Comparison of ENCODE assay signal across 18 cellular contexts in genomic region chr4:29276150-29276549, GRCh38.
"Had no signal": no experiment of that assay in that cellular context is flagged by ENCODE, and none has a peak within 500 bp of the region (broad histone marks: within the 10 kb centered on the region; RNA-seq: fewer than 3 reads in every experiment).

No MANE protein-coding gene starts in this region.

- H3K36me3 ChIP-seq: esophagus squamous epithelium, heart right ventricle, tibial nerve, WERI-Rb-1 had no signal

- H3K27me3 ChIP-seq: esophagus squamous epithelium, heart right ventricle, tibial nerve had no signal

- H3K4me3 ChIP-seq: esophagus squamous epithelium, heart right ventricle, psoas muscle, skin epidermis, tibial nerve had no signal

- DNase-seq: activated CD4-positive, alpha-beta T cell treated with anti-CD3 and anti-CD28 coated beads, Interleukin-2, amount 50 U/mL, for 4 hours; activated effector memory CD4-positive, alpha-beta T cell treated with anti-CD3 and anti-CD28 coated beads, Interleukin-2, amount 50 U/mL, for 16 hours; activated naive CD4-positive, alpha-beta T cell treated with anti-CD3 and anti-CD28 coated beads, Interleukin-2, amount 50 U/mL, for 16 hours; activated T-cell treated with anti-CD3 and anti-CD28 coated beads, Interleukin-2, amount 50 U/mL, for 72 hours; aorta; cortex of kidney; esophagus squamous epithelium; heart right ventricle; immature natural killer cell; kidney glomerular epithelial cell; mesendoderm; naive thymus-derived CD4-positive, alpha-beta T cell; psoas muscle; right cardiac atrium; WERI-Rb-1 had no signal

- H3K9me3 ChIP-seq: esophagus squamous epithelium, psoas muscle, tibial nerve had no signal

- FAIRE-seq: urothelium cell line had no signal

- H3K27ac ChIP-seq: esophagus squamous epithelium, heart right ventricle, psoas muscle, skin epidermis, tibial nerve, WERI-Rb-1 had no signal
